In the genomic region with DNA sequence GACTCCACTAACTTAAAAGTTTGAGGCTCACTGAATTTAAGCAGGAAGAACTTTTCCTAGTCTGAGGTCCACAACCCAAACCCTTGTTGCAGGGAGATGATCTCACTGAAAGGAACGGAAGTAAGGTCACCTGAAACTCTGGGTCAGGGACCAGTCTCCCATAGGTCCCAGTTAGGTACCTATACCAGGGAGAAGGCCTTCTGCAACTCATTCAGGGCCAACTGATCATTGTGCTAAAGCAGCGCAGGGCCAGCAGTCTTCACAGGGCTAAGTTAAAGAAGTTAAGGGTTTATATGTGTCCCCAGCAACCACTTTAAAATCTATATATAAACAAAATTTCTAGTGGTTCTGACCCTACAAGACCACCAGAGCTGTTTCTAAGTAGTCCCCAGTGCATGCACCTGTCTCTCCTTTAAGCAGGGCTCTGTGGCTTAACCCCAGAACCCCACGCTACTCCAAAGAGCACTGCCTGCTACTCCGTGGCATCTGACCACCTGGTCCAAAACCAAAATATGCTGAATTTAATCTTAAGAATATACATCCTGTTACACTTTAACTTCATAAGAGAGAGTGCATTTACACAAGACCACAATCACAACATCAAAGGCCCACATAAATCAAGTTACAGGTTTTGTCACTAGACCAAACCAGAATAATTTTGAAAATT, we compare ENCODE assay signal across 8 cellular contexts. TPM values are rescaled to one million over a fixed set of nuclear protein-coding genes. Genes with fewer than 3 reads are reported as not detected.
DNase-seq lines count a peak whose midpoint lies in the region; ATAC-seq and TF ChIP-seq lines count a peak whose summit lies in the region.
"Had no signal": no experiment of that assay in that cellular context is flagged by ENCODE, and none has a peak within 500 bp of the region (broad histone marks: within the 10 kb centered on the region; RNA-seq: fewer than 3 reads in every experiment).

No MANE protein-coding gene starts in this region.

- ATAC-seq in GM23338, result no peak

- no peak for DNase-seq in GM23338 (ENCODE audit: low spot score)
- DNase-seq in SK-N-MC (ENCODE audit: low read depth, low spot score), result no peak
- DNase-seq in fibroblast of lung (ENCODE audit: low read depth in 2 of 2), result no peak
- no peak for DNase-seq in smooth muscle cell (lab: John Stamatoyannopoulos, UW; ENCODE audit: unreplicated experiment)
- DNase-seq in SHP77 treated with DMSO at 0.1 percent for 48 hours (lab: John Stamatoyannopoulos, UW), result no peak
- DNase-seq in HPDE6-E6E7 (ENCODE audit: extremely low spot score), result no peak
- no peak for DNase-seq in NCI-H2029 (lab: John Stamatoyannopoulos, UW)
- DNase-seq: NCI-H2029 treated with DMSO at 0.1 percent for 48 hours had no signal

- no peaks in the 10 kb centered on the region for H3K9me2 ChIP-seq in GM23338 (ENCODE audit: insufficient read depth)

- peaks cover 35% of the 10 kb centered on the region for H3K4me1 Mint-ChIP-seq in GM23338

- WGBS in smooth muscle cell (ENCODE audit: low lambda C conversion rate), result 86% methylated on average over 4 of the region's 4 CpGs

- H3K27me3 Mint-ChIP-seq in GM23338 (ENCODE audit: insufficient read depth, low read depth, poor library complexity), result peaks cover 9% of the 10 kb centered on the region

- TF ChIP-seq CTCF in GM23338 (conservative IDR thresholded peaks at IDR 0.05; ENCODE audit: low read depth in 2 of 2) (no peak), fibroblast of lung (conservative IDR thresholded peaks at IDR 0.05 in 1 of 2, IDR thresholded peaks at IDR 0.05 in 1 of 2; ENCODE audit: low read depth in 1 of 2, low read length in 2 of 2) (no peak), smooth muscle cell (IDR thresholded peaks at IDR 0.05; ENCODE audit: borderline replicate concordance, insufficient read depth, poor library complexity, severe bottlenecking) (no peak)

- H3F3A ChIP-seq in GM23338 (replicated peaks; ENCODE audit: low read depth) (no peaks in the 10 kb centered on the region; the same call in 1 of the 2 replicates), smooth muscle cell (ENCODE audit: low read depth) (peaks cover 6% of the 10 kb centered on the region)

- H3K9ac ChIP-seq in SK-N-MC (ENCODE audit: insufficient read length), result peak overlapping the region; percentile 96
- H3K9ac ChIP-seq in fibroblast of lung (ENCODE audit: insufficient read depth, low read length), result no peak overlapping the region
- H3K9ac ChIP-seq in smooth muscle cell (ENCODE audit: low read depth), result no peak overlapping the region

- H3K9me3 ChIP-seq in SK-N-MC (ENCODE audit: low read depth, low read length) (no peaks in the 10 kb centered on the region), fibroblast of lung (ENCODE audit: control insufficient read depth, insufficient read depth, low read depth, low read length) (no peaks in the 10 kb centered on the region), smooth muscle cell (replicated peaks; ENCODE audit: low read depth) (no peaks in the 10 kb centered on the region)

- H3K9me3 Mint-ChIP-seq in GM23338, result no peaks in the 10 kb centered on the region; the same call in 2 of the 3 replicates

- H4K20me1 ChIP-seq in GM23338 (replicated peaks; ENCODE audit: insufficient read depth) (peaks cover 67% of the 10 kb centered on the region), fibroblast of lung (ENCODE audit: control insufficient read depth, extremely low read depth, insufficient read depth, low read length) (peaks cover 3% of the 10 kb centered on the region), smooth muscle cell (ENCODE audit: low read depth) (peaks cover 74% of the 10 kb centered on the region)

- H3K27me3 ChIP-seq in GM23338 (ENCODE audit: insufficient read depth) (no peaks in the 10 kb centered on the region), fibroblast of lung (ENCODE audit: control insufficient read depth, insufficient read depth, low read length) (no peaks in the 10 kb centered on the region), smooth muscle cell (ENCODE audit: low read depth) (no peaks in the 10 kb centered on the region)

- H3K4me2 ChIP-seq in GM23338, result peak overlapping the region; percentile 89
- peak overlapping the region; percentile 83 for H3K4me2 ChIP-seq in fibroblast of lung (ENCODE audit: extremely low read depth, insufficient read depth, low read length)
- H3K4me2 ChIP-seq in smooth muscle cell, result peak overlapping the region; percentile 99

- H3K79me2 ChIP-seq in GM23338 (replicated peaks; ENCODE audit: insufficient read depth), result peaks cover 78% of the 10 kb centered on the region
- peaks cover 76% of the 10 kb centered on the region for H3K79me2 ChIP-seq in fibroblast of lung (ENCODE audit: control insufficient read depth, insufficient read depth, low read length)
- peaks cover 78% of the 10 kb centered on the region for H3K79me2 ChIP-seq in smooth muscle cell (ENCODE audit: low read depth)

- no peak overlapping the region for H3K27ac ChIP-seq in GM23338 (ENCODE audit: low read depth)
- H3K27ac ChIP-seq in SK-N-MC, result 0 out of 2 replicates have a peak overlapping the region, but pooled peaks have one; percentile 7
- H3K27ac ChIP-seq in fibroblast of lung (ENCODE audit: insufficient read depth, low read length), result peak overlapping the region; percentile 5
- H3K27ac ChIP-seq in smooth muscle cell (ENCODE audit: low read depth), result no peak overlapping the region

- peak overlapping the region; percentile 97 for H3K4me3 Mint-ChIP-seq in GM23338

- H3K36me3 ChIP-seq in GM23338 (ENCODE audit: insufficient read depth) (peaks cover 35% of the 10 kb centered on the region), SK-N-MC (ENCODE audit: insufficient read depth, low read length) (peaks cover 73% of the 10 kb centered on the region), fibroblast of lung (ENCODE audit: control insufficient read depth, insufficient read depth, low read length) (no peaks in the 10 kb centered on the region), smooth muscle cell (ENCODE audit: low read depth) (peaks cover 2% of the 10 kb centered on the region)

- H3K36me3 Mint-ChIP-seq in GM23338 (ENCODE audit: low read depth), result peaks cover 70% of the 10 kb centered on the region

- no peak overlapping the region; the same call in 1 of the 2 replicates for H3K27ac Mint-ChIP-seq in GM23338

- H2AFZ ChIP-seq in GM23338, result no peak overlapping the region
- no peak overlapping the region for H2AFZ ChIP-seq in fibroblast of lung (ENCODE audit: low read length)
- H2AFZ ChIP-seq in smooth muscle cell (ENCODE audit: low read depth), result no peak overlapping the region

- H3K4me3 ChIP-seq in GM23338 (peak overlapping the region; percentile 69), SK-N-MC (peak overlapping the region; percentile 80), fibroblast of lung (replicated peaks in 1 of 4; ENCODE audit: control extremely low read depth in 1 of 4, insufficient read depth in 1 of 4, low read depth in 3 of 4, low read length in 4 of 4) (peak overlapping the region in 3 of 4 experiments; percentile 95 to 99 (median 96)), smooth muscle cell (no peak overlapping the region)

- H3K4me1 ChIP-seq in GM23338 (ENCODE audit: insufficient read depth) (peaks cover 31% of the 10 kb centered on the region), fibroblast of lung (ENCODE audit: control insufficient read depth, extremely low read depth, insufficient read depth, low read length) (peaks cover 11% of the 10 kb centered on the region), smooth muscle cell (ENCODE audit: low read depth) (peaks cover 29% of the 10 kb centered on the region)

TF ChIP-seq in GM23338, 12 proteins besides CTCF, POLR2A, EP300 and RAD21 (continues in another document):
- TF ChIP-seq ETS1 (IDR thresholded peaks at IDR 0.05), result no peak

RNA-seq across cellular contexts. Expression of gene SRSF10, which starts 2.8 kb away (rescaled TPM):
- total RNA-seq in GM23338 (2014; rRNA removed; shearing (Covaris generic)), result 191 and 196 TPM in 2 replicates
- polyA plus RNA-seq in GM23338 (2016; fragmentation: Nextera tagmentation; extraction: Ambion mirVana), result 242 and 275 TPM in 2 replicates
- total RNA-seq in fibroblast of lung, result 83.0 and 93.5 TPM in 2 replicates
- 113 and 118 TPM in 2 replicates for polyA plus RNA-seq in fibroblast of lung
- 69.3 and 72.2 TPM in 2 replicates for polyA plus RNA-seq in fibroblast of lung (2012)
- 18.4 and 32.0 TPM in 2 replicates for polyA minus RNA-seq in fibroblast of lung (ENCODE audit: low replicate concordance)
- 93.7 and 111 TPM in 2 replicates for total RNA-seq in smooth muscle cell
- 86.8 and 87.1 TPM in 2 replicates for polyA plus RNA-seq in smooth muscle cell

RNA-seq across cellular contexts. Expression of gene PNRC2, which starts 17.7 kb away (rescaled TPM):
- 144 and 157 TPM in 2 replicates for total RNA-seq in GM23338 (2014; rRNA removed; shearing (Covaris generic))
- polyA plus RNA-seq in GM23338 (2016; fragmentation: Nextera tagmentation; extraction: Ambion mirVana) (218 and 237 TPM in 2 replicates), fibroblast of lung (86.6 and 96.6 TPM in 2 replicates), smooth muscle cell (53.3 and 55.8 TPM in 2 replicates)
- total RNA-seq in fibroblast of lung (84.4 and 91.7 TPM in 2 replicates), smooth muscle cell (77.8 and 98.5 TPM in 2 replicates)
- 44.5 and 47.1 TPM in 2 replicates for polyA plus RNA-seq in fibroblast of lung (2012)
- 16.7 and 21.9 TPM in 2 replicates for polyA minus RNA-seq in fibroblast of lung (ENCODE audit: low replicate concordance)

Comparison
In these comparisons a context has a peak if more than half of its experiments do, and no peak if none do; other contexts are left out.
1. H3K27ac ChIP-seq: peak in SK-N-MC (single experiment) and fibroblast of lung (single experiment); none in GM23338 (single experiment) and smooth muscle cell (single experiment).
2. Peak in every context shown above with its lines, with median percentiles within 50 percentile points of each other: H3K4me2 ChIP-seq.